In the genomic region with DNA sequence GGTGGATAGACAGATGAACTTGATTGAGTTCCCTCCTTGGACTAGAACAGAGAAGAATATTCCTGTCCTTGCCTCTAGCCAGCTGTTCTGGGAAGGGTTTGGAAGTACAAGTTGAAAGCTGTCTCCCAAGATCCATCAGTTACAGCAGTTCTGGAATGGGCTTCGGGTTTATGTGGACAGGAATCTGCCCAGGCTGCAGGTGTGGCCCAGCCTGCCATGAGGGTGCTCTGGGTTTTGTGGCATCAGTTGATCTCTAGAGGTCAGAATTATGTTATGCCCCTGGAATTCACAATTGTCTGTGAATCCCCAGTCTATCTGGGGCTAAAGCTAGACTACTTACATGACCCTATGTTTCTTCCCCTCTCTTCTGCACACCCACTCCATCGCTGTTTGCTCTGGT, we compare ENCODE assay signal across 17 cellular contexts.
"Had no signal": no experiment of that assay in that cellular context is flagged by ENCODE, and none has a peak within 500 bp of the region (broad histone marks: within the 10 kb centered on the region; RNA-seq: fewer than 3 reads in every experiment).

No MANE protein-coding gene starts in this region.

- FAIRE-seq: frontal cortex, kidney had no signal

- DNase-seq: dermis blood vessel endothelial cell; head of caudate nucleus; kidney; naive thymus-derived CD4-positive, alpha-beta T cell; stimulated activated CD4-positive, alpha-beta T cell treated with anti-CD3 and anti-CD28 coated beads, Interleukin-4, amount 100 ng/mL, for 4 hours; stimulated activated naive B cell treated with anti-CD40 and anti-IgM and Interleukin-4, amounts not matched to agents 10 μg/mL and 1 μg/mL and 100 μg/mL, for 72 hours; transverse colon had no signal

- H3K4me3 ChIP-seq: coronary artery, lung, neural progenitor cell, transverse colon had no signal

- H3K79me2 ChIP-seq: parathyroid adenoma had no signal

- H3K4me2 ChIP-seq: neural progenitor cell had no signal

- H3K9me3 Mint-ChIP-seq: memory B cell; naive thymus-derived CD4-positive, alpha-beta T cell; nephron; neural progenitor cell; stimulated activated naive B cell treated with anti-CD40 and anti-IgM and Interleukin-4, amounts not matched to agents 10 μg/mL and 1 μg/mL and 100 μg/mL, for 72 hours; stimulated activated naive CD8-positive, alpha-beta T cell treated with anti-CD3 and anti-CD28 coated beads, Interleukin-15, Interleukin-2, amounts not matched to agents 100 ng/mL and 50 ng/mL, for 24 hours had no signal

- H3K9me3 ChIP-seq: transverse colon had no signal

- H3K27ac ChIP-seq: coronary artery, neural progenitor cell, parathyroid adenoma, transverse colon had no signal

- H3K36me3 Mint-ChIP-seq: memory B cell; naive thymus-derived CD4-positive, alpha-beta T cell; neural progenitor cell; stimulated activated naive B cell treated with anti-CD40 and anti-IgM and Interleukin-4, amounts not matched to agents 10 μg/mL and 1 μg/mL and 100 μg/mL, for 72 hours had no signal

- ATAC-seq: naive thymus-derived CD4-positive, alpha-beta T cell; sciatic nerve; stimulated activated naive B cell treated with anti-CD40 and anti-IgM and Interleukin-4, amounts not matched to agents 10 μg/mL and 1 μg/mL and 100 μg/mL, for 72 hours had no signal

- H3K36me3 ChIP-seq: neural progenitor cell, transverse colon had no signal

- H2AFZ ChIP-seq: neural progenitor cell, parathyroid adenoma had no signal

- H3K27ac Mint-ChIP-seq: memory B cell; naive thymus-derived CD4-positive, alpha-beta T cell; nephron; neural progenitor cell; progenitor cell of endocrine pancreas; stimulated activated naive B cell treated with anti-CD40 and anti-IgM and Interleukin-4, amounts not matched to agents 10 μg/mL and 1 μg/mL and 100 μg/mL, for 72 hours; stimulated activated naive CD8-positive, alpha-beta T cell treated with anti-CD3 and anti-CD28 coated beads, Interleukin-15, Interleukin-2, amounts not matched to agents 100 ng/mL and 50 ng/mL, for 24 hours had no signal

- H3K27me3 ChIP-seq: transverse colon had no signal

- H3K9ac ChIP-seq: neural progenitor cell, parathyroid adenoma had no signal

- H3K4me3 Mint-ChIP-seq: memory B cell; naive thymus-derived CD4-positive, alpha-beta T cell; nephron; neural progenitor cell; stimulated activated naive B cell treated with anti-CD40 and anti-IgM and Interleukin-4, amounts not matched to agents 10 μg/mL and 1 μg/mL and 100 μg/mL, for 72 hours; stimulated activated naive CD8-positive, alpha-beta T cell treated with anti-CD3 and anti-CD28 coated beads, Interleukin-15, Interleukin-2, amounts not matched to agents 100 ng/mL and 50 ng/mL, for 24 hours had no signal

- H3K4me1 ChIP-seq: neural progenitor cell had no signal
